In genomic region chr21:29017639-29018237, GRCh38 we compare ENCODE assay signal across 2 cellular contexts.
TF ChIP-seq lines count a peak whose summit lies in the region.

No MANE protein-coding gene starts in this region.

TF ChIP-seq in SK-N-SH, 30 proteins besides CTCF, POLR2A, EP300 and RAD21 (continued from another document):
- no peak for TF ChIP-seq USF2 (IDR thresholded peaks at IDR 0.05; ENCODE audit: borderline replicate concordance, low read depth, low read length)
- no peak for TF ChIP-seq MAX (IDR thresholded peaks at IDR 0.05; ENCODE audit: low read depth)
- no peak for TF ChIP-seq PBX3 (IDR thresholded peaks at IDR 0.05)
- TF ChIP-seq MEF2A (IDR thresholded peaks at IDR 0.05; ENCODE audit: borderline replicate concordance, low read depth): no peak
- TF ChIP-seq ELF1 (IDR thresholded peaks at IDR 0.05): no peak
- TF ChIP-seq FOXM1 (IDR thresholded peaks at IDR 0.05; ENCODE audit: low read depth): no peak
- TF ChIP-seq RFX5 (IDR thresholded peaks at IDR 0.05; ENCODE audit: low read length): no peak
- TF ChIP-seq MXI1 (IDR thresholded peaks at IDR 0.05; ENCODE audit: low read depth, low read length): no peak
- no peak for TF ChIP-seq TCF12 (IDR thresholded peaks at IDR 0.05)
- no peak for TF ChIP-seq JUND (IDR thresholded peaks at IDR 0.05)
- no peak for TF ChIP-seq GABPA (IDR thresholded peaks at IDR 0.05; ENCODE audit: low read depth)
- no peak for TF ChIP-seq EZH2phosphoT487 (IDR thresholded peaks at IDR 0.05; ENCODE audit: borderline replicate concordance, low read depth)
- TF ChIP-seq GATA2 (CRISPR knock-in tag; IDR thresholded peaks at IDR 0.05): no peak
- TF ChIP-seq RXRA (IDR thresholded peaks at IDR 0.05; ENCODE audit: borderline replicate concordance, low read depth): no peak
- TF ChIP-seq REST (IDR thresholded peaks at IDR 0.05; ENCODE audit: low read depth, low read length): no peak
- no peak for TF ChIP-seq RCOR1 (IDR thresholded peaks at IDR 0.05; ENCODE audit: low read length)

TF ChIP-seq in SK-N-SH treated with all-trans-retinoic acid at 6 μM for 48 hours, 23 proteins besides CTCF, POLR2A, EP300 and RAD21 (continued from another document):
- TF ChIP-seq TSHZ2 (CRISPR knock-in tag; IDR thresholded peaks at IDR 0.05) (no peak), PATZ1 (CRISPR knock-in tag; IDR thresholded peaks at IDR 0.05; ENCODE audit: borderline replicate concordance) (no peak), POU6F1 (CRISPR knock-in tag; IDR thresholded peaks at IDR 0.05; ENCODE audit: borderline replicate concordance, low read depth) (no peak), ZNF8 (CRISPR knock-in tag; IDR thresholded peaks at IDR 0.05) (no peak), ARNTL (CRISPR knock-in tag; IDR thresholded peaks at IDR 0.05; ENCODE audit: borderline replicate concordance, low read depth) (no peak), RARB (CRISPR knock-in tag; IDR thresholded peaks at IDR 0.05) (no peak), TCF4 (CRISPR knock-in tag; IDR thresholded peaks at IDR 0.05; ENCODE audit: borderline replicate concordance) (no peak), ZNF565 (CRISPR knock-in tag; conservative IDR thresholded peaks at IDR 0.05; ENCODE audit: low read depth) (no peak), CSDC2 (CRISPR knock-in tag; IDR thresholded peaks at IDR 0.05) (no peak), ZNF70 (CRISPR knock-in tag; IDR thresholded peaks at IDR 0.05) (no peak)
